ENCODE assay signal across 8 cellular contexts in the genomic region with DNA sequence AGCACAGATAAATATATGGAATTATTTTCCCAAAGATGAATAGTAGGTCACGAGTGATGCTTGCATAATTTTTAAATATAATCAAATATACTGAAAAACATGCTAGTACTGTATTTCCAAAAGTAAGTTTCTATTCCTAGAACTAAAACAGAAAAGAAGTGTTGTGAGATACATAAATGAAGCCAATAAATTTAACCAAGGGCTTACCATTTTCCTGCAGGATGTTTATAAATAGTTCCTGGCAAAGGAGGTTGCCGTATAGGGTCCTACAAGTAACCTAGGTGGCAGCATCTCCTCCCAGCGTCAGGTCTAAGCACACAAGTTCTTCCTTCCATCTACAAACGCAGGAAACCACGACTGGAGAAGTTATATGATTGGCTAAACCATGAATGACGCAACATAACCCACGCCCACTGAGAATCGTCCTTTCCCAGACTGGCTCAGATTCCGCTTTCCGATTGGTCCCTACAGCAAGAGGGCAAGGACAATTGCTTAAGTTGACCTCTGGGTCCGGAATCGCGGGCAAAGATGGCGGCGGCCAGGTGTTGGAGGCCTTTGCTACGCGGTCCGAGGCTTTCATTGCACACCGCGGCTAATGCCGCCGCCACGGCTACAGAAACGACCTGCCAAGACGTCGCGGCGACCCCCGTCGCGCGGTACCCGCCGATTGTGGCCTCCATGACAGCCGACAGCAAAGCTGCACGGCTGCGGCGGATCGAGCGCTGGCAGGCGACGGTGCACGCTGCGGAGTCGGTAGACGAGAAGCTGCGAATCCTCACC. TPM values are rescaled to one million over a fixed set of nuclear protein-coding genes. Genes with fewer than 3 reads are reported as not detected.
A peak's percentile ranks its signal among the peaks of the same experiment; 100 is the strongest.
DNase-seq lines count a peak whose midpoint lies in the region; ATAC-seq and FAIRE-seq lines count a peak whose summit lies in the region.

Gene MRPS30, plus strand, starts transcription at position 513 of the 780 bp plus-strand sequence. Its CDS starts 16 bp downstream, at position 529.

- H3K4me1 ChIP-seq in endocrine pancreas (ENCODE audit: control insufficient read depth, insufficient read depth, low read length) (peaks cover 33% of the 10 kb centered on the region), mesendoderm (ENCODE audit: control insufficient read depth, low read depth, low read length) (no peaks in the 10 kb centered on the region)

- H3K36me3 ChIP-seq in endocrine pancreas (ENCODE audit: control insufficient read depth, insufficient read depth, low read length) (no peaks in the 10 kb centered on the region), mesendoderm (ENCODE audit: control insufficient read depth, insufficient read depth, low read length) (peaks cover 1% of the 10 kb centered on the region)

- H3K9me3 ChIP-seq in endocrine pancreas (ENCODE audit: control insufficient read depth, low read length), result no peaks in the 10 kb centered on the region

- H3K27me3 ChIP-seq in endocrine pancreas (ENCODE audit: control insufficient read depth, insufficient read depth, low read length) (no peaks in the 10 kb centered on the region), mesendoderm (ENCODE audit: insufficient read depth, low read length, poor library complexity) (no peaks in the 10 kb centered on the region)

- peaks cover 24% of the 10 kb centered on the region for H3K79me2 ChIP-seq in mesendoderm (ENCODE audit: control insufficient read depth, insufficient read depth, low read length)

- no peak within 1 kb of the TSS for H2BK15ac ChIP-seq in mesendoderm (replicated peaks; ENCODE audit: low read depth)

- no peaks in the 10 kb centered on the region for H3K79me1 ChIP-seq in mesendoderm (ENCODE audit: low read length)

- H4K8ac ChIP-seq in mesendoderm (ENCODE audit: low read depth, low read length), result no peak within 1 kb of the TSS

- peak; percentile 98 for DNase-seq in COR-L47 (lab: John Stamatoyannopoulos, UW)
- DNase-seq in HTR-8/SVneo (ENCODE audit: insufficient read length, low spot score), result peak; percentile 96
- DNase-seq in NOMO-1 treated with dmso at 0.1 percent for 144 hours (lab: John Stamatoyannopoulos, UW; ENCODE audit: unreplicated experiment), result peak; percentile 100
- DNase-seq in activated CD8-positive, alpha-beta memory T cell treated with anti-CD3 and anti-CD28 coated beads, Interleukin-2, amount 10 ng/mL, durations not matched to agents 7 days and 5 days, result peak; percentile 96
- DNase-seq in mesendoderm, result peak; percentile 100
- peak; percentile 52 for DNase-seq in stimulated activated CD8-positive, alpha-beta memory T cell treated with anti-CD3 and anti-CD28 coated beads, Interleukin-15, amount 100 ng/mL, for 24 hours (ENCODE audit: low read depth)

- H3K9ac ChIP-seq in endocrine pancreas (ENCODE audit: control insufficient read depth, insufficient read depth, low read length), result peak within 1 kb of the TSS; percentile 56
- H3K9ac ChIP-seq in mesendoderm (ENCODE audit: low read length), result peak within 1 kb of the TSS; percentile 91

- peak within 1 kb of the TSS; percentile 90 for H3K4me3 ChIP-seq in endocrine pancreas (ENCODE audit: control insufficient read depth, insufficient read depth, low read length)
- peak within 1 kb of the TSS; percentile 92 for H3K4me3 ChIP-seq in mesendoderm (ENCODE audit: low read length)

- H3K36me3 Mint-ChIP-seq in activated CD8-positive, alpha-beta memory T cell treated with anti-CD3 and anti-CD28 coated beads, Interleukin-2, amount 10 ng/mL, durations not matched to agents 7 days and 5 days, result peaks cover 22% of the 10 kb centered on the region

- peak within 1 kb of the TSS; percentile 99 for H3K4me3 Mint-ChIP-seq in activated CD8-positive, alpha-beta memory T cell treated with anti-CD3 and anti-CD28 coated beads, Interleukin-2, amount 10 ng/mL, durations not matched to agents 7 days and 5 days

- H3K27me3 Mint-ChIP-seq in activated CD8-positive, alpha-beta memory T cell treated with anti-CD3 and anti-CD28 coated beads, Interleukin-2, amount 10 ng/mL, durations not matched to agents 7 days and 5 days, result no peaks in the 10 kb centered on the region

- H4K5ac ChIP-seq in mesendoderm (ENCODE audit: low read length), result no peak within 1 kb of the TSS

- CTCF ChIA-PET in activated CD8-positive, alpha-beta memory T cell treated with anti-CD3 and anti-CD28 coated beads, Interleukin-2, amount 10 ng/mL, durations not matched to agents 7 days and 5 days (lab: Charles Lee), result interaction anchor here (0.7 to 1.8 kb wide), 2 partner anchors 10 to 1325 kb away, joined by 3 to 6 read pairs; partner anchors contain the start of gene TMEM267

- peak within 1 kb of the TSS; percentile 61 for H2BK5ac ChIP-seq in mesendoderm (ENCODE audit: low read length)

- WGBS in mesendoderm (ENCODE audit: extremely low coverage, insufficient coverage, low lambda C conversion rate), result no CpG with 5 or more reads among the region's 47 CpGs

- H2BK120ac ChIP-seq in mesendoderm (ENCODE audit: low read depth, low read length), result no peak within 1 kb of the TSS

- H3K4me2 ChIP-seq in mesendoderm (ENCODE audit: low read length), result peak within 1 kb of the TSS; percentile 88

- H2AK5ac ChIP-seq in mesendoderm (ENCODE audit: low read length), result no peak within 1 kb of the TSS

- no peaks in the 10 kb centered on the region for H3K9me3 Mint-ChIP-seq in activated CD8-positive, alpha-beta memory T cell treated with anti-CD3 and anti-CD28 coated beads, Interleukin-2, amount 10 ng/mL, durations not matched to agents 7 days and 5 days (ENCODE audit: low read depth)

- FAIRE-seq in HTR-8/SVneo (lab: Jason Lieb, UNC), result peak; percentile 99

- H3K4me1 Mint-ChIP-seq in activated CD8-positive, alpha-beta memory T cell treated with anti-CD3 and anti-CD28 coated beads, Interleukin-2, amount 10 ng/mL, durations not matched to agents 7 days and 5 days, result peaks cover 41% of the 10 kb centered on the region

- ATAC-seq in GM21360 (IDR thresholded peaks at IDR 0.05; ENCODE audit: unreplicated experiment), result peak; percentile 95
- ATAC-seq in activated CD8-positive, alpha-beta memory T cell treated with anti-CD3 and anti-CD28 coated beads, Interleukin-2, amount 10 ng/mL, durations not matched to agents 7 days and 5 days, result peak; percentile 96

- no peak within 1 kb of the TSS for H3K4ac ChIP-seq in mesendoderm (ENCODE audit: low read depth, low read length)

- peak within 1 kb of the TSS; percentile 99 for H3K27ac Mint-ChIP-seq in activated CD8-positive, alpha-beta memory T cell treated with anti-CD3 and anti-CD28 coated beads, Interleukin-2, amount 10 ng/mL, durations not matched to agents 7 days and 5 days

- H3K27ac ChIP-seq in mesendoderm (ENCODE audit: low read depth, low read length), result peak within 1 kb of the TSS; percentile 13

- H3K23ac ChIP-seq in mesendoderm (ENCODE audit: low read length), result peak within 1 kb of the TSS; percentile 70

- H3K18ac ChIP-seq in mesendoderm (ENCODE audit: low read length), result peak within 1 kb of the TSS; percentile 60

- peak within 1 kb of the TSS; percentile 97 for H3K56ac ChIP-seq in mesendoderm (ENCODE audit: low read length)

RNA-seq across cellular contexts. Expression of gene MRPS30, which starts in this region (rescaled TPM):
- 10 to 100 TPM; 37.9 to 48.4 TPM for total RNA-seq in activated CD8-positive, alpha-beta memory T cell treated with anti-CD3 and anti-CD28 coated beads, Interleukin-2, amount 10 ng/mL, durations not matched to agents 7 days and 5 days
- 67.8 TPM for polyA plus RNA-seq in mesendoderm (2013, experiment 1 of 2)
- 66.7 TPM for polyA plus RNA-seq in mesendoderm (2013, experiment 2 of 2)

Comparison
In these comparisons a context has a peak if more than half of its experiments do, and no peak if none do; other contexts are left out.
1. Peak in every context shown above with its lines: DNase-seq, ATAC-seq, H3K4me3 ChIP-seq and H3K27ac ChIP-seq.